ENCODE assay signal across 8 cellular contexts in genomic region chrX:1521459-1521956, GRCh38. TPM values are rescaled to one million over a fixed set of nuclear protein-coding genes. Genes with fewer than 3 reads are reported as not detected.
A peak's percentile ranks its signal among the peaks of the same experiment; 100 is the strongest.
DNase-seq lines count a peak whose midpoint lies in the region; ATAC-seq, FAIRE-seq and TF ChIP-seq lines count a peak whose summit lies in the region.

No MANE protein-coding gene starts in this region.

- no peak for TF ChIP-seq CTCF in thyroid gland (IDR thresholded peaks at IDR 0.05)

- 28 to 45% methylated on average over 13 of the region's 13 CpGs for WGBS in thyroid gland, 2 donors

- FAIRE-seq in urothelium cell line (lab: Jason Lieb, UNC), result no peak

- peak; percentile 88 to 96 for DNase-seq in NOMO-1 (lab: John Stamatoyannopoulos, UW; ENCODE audit: unreplicated experiment in 2 of 2)
- DNase-seq in activated T-helper 9 cell treated with anti-CD3 and anti-CD28 coated beads, Interleukin-2, amount 50 U/mL, for 16 hours (ENCODE audit: low read depth), result peak; percentile 43
- peak; percentile 27 to 39 for DNase-seq in stimulated activated CD8-positive, alpha-beta memory T cell treated with anti-CD3 and anti-CD28 coated beads, Interleukin-2, amount 100 ng/mL, for 48 hours (ENCODE audit: low read depth in 2 of 2)
- no peak for DNase-seq in NCI-H1417 treated with DMSO at 0.1 percent for 48 hours (lab: John Stamatoyannopoulos, UW)
- no peak for DNase-seq in urothelium cell line (ENCODE audit: low spot score)
- no peak for DNase-seq in thyroid gland

- H3K9me3 ChIP-seq in thyroid gland, result no peaks in the 10 kb centered on the region

- intact Hi-C loops in thyroid gland (cut with DNase I), result no loop called here

- H3K36me3 ChIP-seq in thyroid gland, result no peaks in the 10 kb centered on the region

- H3K27ac ChIP-seq in thyroid gland, result no peak overlapping the region

- no peak overlapping the region for H3K4me3 ChIP-seq in thyroid gland (replicated peaks in 1 of 3)

- TF ChIP-seq POLR2A in thyroid gland (IDR thresholded peaks at IDR 0.05), result no peak

- no peaks in the 10 kb centered on the region for H3K4me1 ChIP-seq in thyroid gland

- ATAC-seq in GM18858 (IDR thresholded peaks at IDR 0.05; ENCODE audit: unreplicated experiment), result peak; percentile 69
- ATAC-seq in HG02623 (IDR thresholded peaks at IDR 0.05; ENCODE audit: unreplicated experiment), result peak; percentile 76

- no peaks in the 10 kb centered on the region for H3K27me3 ChIP-seq in thyroid gland

RNA-seq across cellular contexts. Expression of gene P2RY8, which starts 15.5 kb away (rescaled TPM):
- 10 to 100 TPM in 1 of 4 donors, 1 to 10 TPM in 3; 2.4 to 11.9 (median 3.0) TPM for total RNA-seq in thyroid gland

Comparison
In these comparisons a context has a peak if more than half of its experiments do, and no peak if none do; other contexts are left out.
1. DNase-seq: peak in NOMO-1 (2 of 2), activated T-helper 9 cell treated with anti-CD3 and anti-CD28 coated beads, Interleukin-2, amount 50 U/mL, for 16 hours (single experiment) and stimulated activated CD8-positive, alpha-beta memory T cell treated with anti-CD3 and anti-CD28 coated beads, Interleukin-2, amount 100 ng/mL, for 48 hours (2 of 2); none in NCI-H1417 treated with DMSO at 0.1 percent for 48 hours (single experiment), urothelium cell line (single experiment) and thyroid gland (0 of 2).